In the genomic region with DNA sequence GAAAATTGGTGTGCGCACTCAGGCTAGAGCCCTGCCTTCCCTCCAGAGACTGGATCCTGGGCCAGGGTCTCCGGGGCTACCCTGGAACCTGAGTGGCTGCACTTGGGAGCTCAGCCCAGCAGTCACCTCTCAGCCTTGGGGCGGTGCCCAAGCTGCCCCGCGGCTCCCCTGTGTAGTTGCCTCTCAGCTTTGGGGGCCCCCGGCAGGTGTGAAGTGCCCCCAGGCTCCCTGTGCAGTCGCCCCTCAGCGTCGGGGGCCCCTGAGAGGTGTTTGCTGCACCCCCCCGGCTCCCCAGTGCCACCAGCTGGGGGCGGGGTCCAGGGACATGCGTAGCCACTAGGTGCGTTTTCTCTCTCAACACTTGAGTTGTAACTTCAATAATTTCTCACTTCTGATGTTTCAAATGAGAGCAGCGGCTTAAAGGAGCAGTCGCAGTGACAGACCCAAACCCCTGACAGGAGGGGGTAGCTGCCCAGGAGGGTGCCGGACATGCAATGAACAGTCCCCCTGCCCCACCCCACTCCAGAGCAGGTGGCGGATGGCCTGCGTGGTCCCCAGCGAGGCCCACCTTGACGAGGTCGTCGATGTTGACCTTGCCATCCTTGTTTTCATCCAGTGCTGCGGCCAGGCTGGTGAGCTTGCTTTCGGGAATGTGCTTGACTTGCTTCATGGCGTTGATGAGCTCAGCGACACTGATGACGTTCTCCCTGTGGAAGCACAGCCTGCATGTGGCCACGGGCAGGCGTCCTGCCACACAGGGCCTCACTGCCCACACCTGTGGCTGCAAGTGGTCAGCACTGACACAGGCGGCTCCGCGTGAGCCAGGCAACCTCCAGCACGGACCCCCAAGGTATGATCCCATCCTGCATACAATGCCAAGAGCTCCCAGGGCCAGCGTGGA, we compare ENCODE assay signal across 17 cellular contexts. TPM values are rescaled to one million over a fixed set of nuclear protein-coding genes. Genes with fewer than 3 reads are reported as not detected.
A peak's percentile ranks its signal among the peaks of the same experiment; 100 is the strongest.
DNase-seq lines count a peak whose midpoint lies in the region; ATAC-seq, FAIRE-seq and TF ChIP-seq lines count a peak whose summit lies in the region.
"Had no signal": no experiment of that assay in that cellular context is flagged by ENCODE, and none has a peak within 500 bp of the region (broad histone marks: within the 10 kb centered on the region; RNA-seq: fewer than 3 reads in every experiment).

No MANE protein-coding gene starts in this region.

- no peak overlapping the region for H4K91ac ChIP-seq in H1 (replicated peaks; ENCODE audit: insufficient read length, low read length)

- H3K27me3 ChIP-seq in BLaER1, result no peaks in the 10 kb centered on the region
- H3K27me3 ChIP-seq in H1 (replicated peaks in 1 of 4; ENCODE audit: control insufficient read depth in 3 of 4, extremely low read depth in 1 of 4, insufficient read depth in 3 of 4, low read length in 3 of 4), result no peaks in the 10 kb centered on the region
- H3K27me3 ChIP-seq in small intestine (ENCODE audit: control insufficient read depth in 2 of 2, insufficient read depth in 2 of 2, low read length in 2 of 2), result no peaks in the 10 kb centered on the region

- H3K9ac ChIP-seq in BLaER1 (peak overlapping the region; percentile 2; the same call in 1 of the 2 replicates), H1 (replicated peaks in 1 of 4; ENCODE audit: extremely low read depth in 1 of 4, low read depth in 3 of 4, low read length in 3 of 4) (no peak overlapping the region)

- H3K36me3 Mint-ChIP-seq in osteocyte (ENCODE audit: unreplicated experiment), result peaks cover 39% of the 10 kb centered on the region
- peaks cover 27% of the 10 kb centered on the region for H3K36me3 Mint-ChIP-seq in chondrocyte (ENCODE audit: low read depth)

- H2BK15ac ChIP-seq in H1 (ENCODE audit: low read length), result no peak overlapping the region

- ATAC-seq in GM18498 (IDR thresholded peaks at IDR 0.05; ENCODE audit: unreplicated experiment), result no peak
- ATAC-seq: GM12878, HCT116 had no signal

- H3K9me3 ChIP-seq in BLaER1, result no peaks in the 10 kb centered on the region
- H3K9me3 ChIP-seq in H1 (ENCODE audit: insufficient read depth in 2 of 2, low read depth in 1 of 2, low read length in 1 of 2), result no peaks in the 10 kb centered on the region
- no peaks in the 10 kb centered on the region for H3K9me3 ChIP-seq in small intestine (ENCODE audit: control insufficient read depth, low read depth)

- WGBS in H1 (ENCODE audit: extremely low coverage in 1 of 2, insufficient coverage in 1 of 2, insufficient read length in 1 of 2, insufficient replicate concordance in 2 of 2, low coverage in 1 of 2, low lambda C conversion rate in 2 of 2, missing lambda C conversion rate in 1 of 2), 2 experiments, result 93% methylated on average over 25 of the region's 34 CpGs; no CpG with 5 or more reads in 1 of the 2 experiments
- 94 to 96% (median 94%) methylated on average over 32 to 34 of the region's 34 CpGs for WGBS in small intestine, 3 donors

- FAIRE-seq in HTR-8/SVneo (lab: Jason Lieb, UNC), result peak; percentile 48
- FAIRE-seq in H1 (lab: Jason Lieb, UNC), result no peak
- FAIRE-seq in small intestine (lab: Jason Lieb, UNC), result no peak
- FAIRE-seq: GM12878, GM19239 had no signal

- H4K8ac ChIP-seq in H1 (ENCODE audit: extremely low read depth, insufficient read depth, low read length), result peak overlapping the region; percentile 35; the same call in 1 of the 2 replicates

- POLR2A ChIA-PET in H1 (lab: Charles Lee; ENCODE audit: partially characterized antibody), result interaction anchor here (0.9 to 1.8 kb wide), 2 partner anchors 21 to 67 kb away, joined by 3 to 4 read pairs; no protein-coding TSS in a partner anchor

- H3K23me2 ChIP-seq in H1 (ENCODE audit: low read depth, low read length), result no peaks in the 10 kb centered on the region

- no peak overlapping the region for H2AK5ac ChIP-seq in H1 (ENCODE audit: low read depth, low read length)

- no peak overlapping the region for H3K27ac Mint-ChIP-seq in osteocyte (ENCODE audit: unreplicated experiment)
- no peak overlapping the region for H3K27ac Mint-ChIP-seq in chondrocyte (ENCODE audit: unreplicated experiment)
- H3K27ac Mint-ChIP-seq: CD4-positive, alpha-beta memory T cell had no signal

- TF ChIP-seq CTCF in H1 (IDR thresholded peaks at IDR 0.05; ENCODE audit: control extremely low read depth in 1 of 3, insufficient read depth in 1 of 3, low read depth in 1 of 3, low read length in 3 of 3) (no peak), osteocyte (IDR thresholded peaks at IDR 0.05) (no peak), chondrocyte (IDR thresholded peaks at IDR 0.05) (no peak)

- H4K20me1 ChIP-seq in BLaER1 (peaks cover 61% of the 10 kb centered on the region), H1 (replicated peaks in 1 of 2; ENCODE audit: control insufficient read depth in 1 of 2, insufficient read depth in 2 of 2, low read length in 2 of 2) (peaks cover 0 to 13% of the 10 kb centered on the region in 2 experiments)

- H3K14ac ChIP-seq in H1 (ENCODE audit: insufficient read length), result no peak overlapping the region

- H3K79me1 ChIP-seq in H1 (ENCODE audit: low read depth, low read length), result no peaks in the 10 kb centered on the region

- H3K18ac ChIP-seq in H1 (ENCODE audit: extremely low read depth, low read length), result no peak overlapping the region

- H3K4me2 ChIP-seq in BLaER1 (peak overlapping the region; percentile 81), H1 (ENCODE audit: insufficient read depth in 1 of 2, low read depth in 2 of 2, low read length in 2 of 2) (no peak overlapping the region)

- H3K4ac ChIP-seq in H1 (replicated peaks; ENCODE audit: insufficient read length, low read depth, low read length), result no peak overlapping the region

- no peak overlapping the region for H2BK5ac ChIP-seq in H1 (ENCODE audit: low read depth, low read length)

- no peak for TF ChIP-seq RAD21 in H1 (IDR thresholded peaks at IDR 0.05 in 1 of 2, conservative IDR thresholded peaks at IDR 0.05 in 1 of 2; ENCODE audit: low read depth in 2 of 2, low read length in 2 of 2)

- H3K4me1 Mint-ChIP-seq in osteocyte (ENCODE audit: unreplicated experiment) (no peaks in the 10 kb centered on the region), chondrocyte (ENCODE audit: low read depth) (no peaks in the 10 kb centered on the region)

- CTCF ChIA-PET in H1 (lab: Charles Lee; ENCODE audit: partially characterized antibody), result interaction anchor here (0.6 to 71.2 kb wide), 19 partner anchors 9 to 122 kb away, joined by 3 to 2507 read pairs (median 3); no protein-coding TSS in a partner anchor

- no peak overlapping the region for H3K23ac ChIP-seq in H1 (ENCODE audit: insufficient read length)

- no peak overlapping the region for H2BK12ac ChIP-seq in H1 (ENCODE audit: low read depth, low read length)

- no peak overlapping the region for H3K56ac ChIP-seq in H1 (replicated peaks; ENCODE audit: insufficient read length, low read depth, low read length)

- no peaks in the 10 kb centered on the region for H3K9me3 Mint-ChIP-seq in osteocyte (ENCODE audit: unreplicated experiment)
- no peaks in the 10 kb centered on the region for H3K9me3 Mint-ChIP-seq in chondrocyte (ENCODE audit: low read depth)
- H3K9me3 Mint-ChIP-seq: CD4-positive, alpha-beta memory T cell had no signal

- H3K4me1 ChIP-seq in BLaER1 (peaks cover 38% of the 10 kb centered on the region), H1 (replicated peaks in 1 of 4; ENCODE audit: control insufficient read depth in 3 of 4, insufficient read depth in 4 of 4, low read length in 3 of 4) (no peaks in the 10 kb centered on the region), small intestine (ENCODE audit: control insufficient read depth in 2 of 2, insufficient read depth in 1 of 2, low read depth in 1 of 2, low read length in 1 of 2) (no peaks in the 10 kb centered on the region)

- no peak overlapping the region for H2AFZ ChIP-seq in H1 (ENCODE audit: low read length)

- no peak overlapping the region for H2BK120ac ChIP-seq in H1 (replicated peaks; ENCODE audit: low read depth, low read length)

- H3K36me3 ChIP-seq in BLaER1, result peaks cover 86% of the 10 kb centered on the region
- H3K36me3 ChIP-seq in H1 (ENCODE audit: control insufficient read depth in 2 of 4, insufficient read depth in 4 of 4, low read length in 3 of 4), result peaks cover 0 to 16% (median 10%) of the 10 kb centered on the region in 4 experiments; a peak in 7 of 8 replicates
- peaks cover 22 to 24% of the 10 kb centered on the region in 2 donors for H3K36me3 ChIP-seq in small intestine (ENCODE audit: control insufficient read depth in 2 of 2, insufficient read depth in 2 of 2, low read length in 2 of 2)

- DNase-seq in HTR-8/SVneo (ENCODE audit: insufficient read length, low spot score) (no peak), H1 (ENCODE audit: low read depth in 1 of 2, low spot score in 2 of 2) (no peak), osteocyte (ENCODE audit: extremely low spot score, unreplicated experiment) (peak; percentile 83), small intestine (no peak), chondrocyte (ENCODE audit: low spot score) (no peak)
- DNase-seq: ACHN; CD4-positive, alpha-beta memory T cell; DMS79; IMR-90; KG1 had no signal

- H4K5ac ChIP-seq in H1 (ENCODE audit: insufficient read length, low read depth, low read length), result no peak overlapping the region

- H3K27ac ChIP-seq in BLaER1 (peak overlapping the region; percentile 34; the same call in 1 of the 2 replicates), H1 (ENCODE audit: low read depth, low read length) (no peak overlapping the region), small intestine (ENCODE audit: low read depth in 1 of 2, low read length in 1 of 2) (no peak overlapping the region)
- H3K27ac ChIP-seq: C4-2B, HL-60 had no signal

- TF ChIP-seq EP300 in H1 (IDR thresholded peaks at IDR 0.05; ENCODE audit: borderline replicate concordance in 1 of 2, low read depth in 2 of 2, low read length in 2 of 2), result no peak

- no peaks in the 10 kb centered on the region for H3K79me2 ChIP-seq in H1 (ENCODE audit: control insufficient read depth in 1 of 2, insufficient read depth in 2 of 2, low read length in 2 of 2)

- no peak overlapping the region for H2BK20ac ChIP-seq in H1 (ENCODE audit: low read length)

- H3K4me3 Mint-ChIP-seq in osteocyte (ENCODE audit: unreplicated experiment) (no peak overlapping the region), chondrocyte (ENCODE audit: unreplicated experiment) (no peak overlapping the region)
- H3K4me3 Mint-ChIP-seq: CD4-positive, alpha-beta memory T cell had no signal

- no peak overlapping the region for H3K4me3 ChIP-seq in BLaER1
- no peak overlapping the region for H3K4me3 ChIP-seq in H1 (ENCODE audit: extremely low read depth in 1 of 4, insufficient read depth in 2 of 4, low read depth in 3 of 4, low read length in 4 of 4)
- no peak overlapping the region for H3K4me3 ChIP-seq in small intestine (ENCODE audit: low read depth in 1 of 2, low read length in 2 of 2)
- H3K4me3 ChIP-seq: GM12878 had no signal

- no peaks in the 10 kb centered on the region for H3K27me3 Mint-ChIP-seq in osteocyte (ENCODE audit: unreplicated experiment)
- H3K27me3 Mint-ChIP-seq in chondrocyte (ENCODE audit: low read depth), result no peaks in the 10 kb centered on the region
- H3K27me3 Mint-ChIP-seq: CD4-positive, alpha-beta memory T cell had no signal

- TF ChIP-seq POLR2A in H1 (IDR thresholded peaks at IDR 0.05; ENCODE audit: control extremely low read depth in 1 of 2, low read depth in 2 of 2, low read length in 2 of 2), result no peak

RNA-seq across cellular contexts. Expression of gene FGFR3, which starts 22.3 kb away (rescaled TPM):
- total RNA-seq in H1 (2021; fragmentation: NEBNext Ultra II Directional; extraction: Animal tissue kit (Norgen Biotek cat#: 25700)), result 19.5 TPM in 2 replicates
- polyA plus RNA-seq in H1 (2011; rRNA removed) (9.0 and 18.6 TPM in 2 replicates), small intestine (10 to 100 TPM; 13.8 to 35.8 (median 35.7) TPM)
- polyA plus RNA-seq in H1 (2011; cell fraction: cytosol; rRNA removed), result 23.3 TPM
- 124 TPM for polyA plus RNA-seq in H1 (2011; cell fraction: nucleus; rRNA removed)
- polyA plus RNA-seq in H1 (2012, experiment 1 of 2), result 17.5 to 23.1 TPM (median 20.3 TPM) in 4 replicates
- 15.8 TPM for polyA plus RNA-seq in H1 (2012, experiment 2 of 2)
- polyA plus RNA-seq in H1 (2013, experiment 1 of 2), result 8.6 TPM
- 8.2 TPM for polyA plus RNA-seq in H1 (2013, experiment 2 of 2)
- 4.2 and 7.4 TPM in 2 replicates for polyA minus RNA-seq in H1 (2011; rRNA and poly(A)+ RNA removed)
- 22.6 TPM for polyA minus RNA-seq in H1 (2011; cell fraction: cytosol; rRNA and poly(A)+ RNA removed)
- 34.9 TPM for polyA minus RNA-seq in H1 (2011; cell fraction: nucleus; rRNA and poly(A)+ RNA removed)
- total RNA-seq in osteocyte (6.4 and 6.9 TPM in 2 replicates), chondrocyte (1.3 to 4.3 TPM (median 3.4 TPM) in 3 replicates)
- polyA plus RNA-seq: CD4-positive, alpha-beta memory T cell had no signal

RNA-seq across cellular contexts. Expression of gene LETM1, which starts 40.6 kb away (rescaled TPM):
- total RNA-seq in H1 (2021; fragmentation: NEBNext Ultra II Directional; extraction: Animal tissue kit (Norgen Biotek cat#: 25700)), result 50.1 and 53.1 TPM in 2 replicates
- polyA plus RNA-seq in H1 (2011; rRNA removed) (19.8 and 30.6 TPM in 2 replicates), small intestine (10 to 100 TPM; 19.7 to 28.5 (median 21.3) TPM)
- 22.0 TPM for polyA plus RNA-seq in H1 (2011; cell fraction: cytosol; rRNA removed)
- 59.2 TPM for polyA plus RNA-seq in H1 (2011; cell fraction: nucleus; rRNA removed)
- polyA plus RNA-seq in H1 (2012, experiment 1 of 2), result 30.2 to 39.2 TPM (median 33.8 TPM) in 4 replicates
- polyA plus RNA-seq in H1 (2012, experiment 2 of 2), result 21.8 TPM
- polyA plus RNA-seq in H1 (2013, experiment 1 of 2), result 21.7 TPM
- 21.1 TPM for polyA plus RNA-seq in H1 (2013, experiment 2 of 2)
- polyA minus RNA-seq in H1 (2011; rRNA and poly(A)+ RNA removed), result 39.5 and 52.7 TPM in 2 replicates
- 40.8 TPM for polyA minus RNA-seq in H1 (2011; cell fraction: cytosol; rRNA and poly(A)+ RNA removed)
- 37.0 TPM for polyA minus RNA-seq in H1 (2011; cell fraction: nucleus; rRNA and poly(A)+ RNA removed)
- total RNA-seq in osteocyte (48.2 and 49.9 TPM in 2 replicates), chondrocyte (39.6 to 45.2 TPM (median 41.3 TPM) in 3 replicates)

RNA-seq across cellular contexts. Expression of gene NSD2, which starts 55.8 kb away (rescaled TPM):
- 129 TPM in 2 replicates for total RNA-seq in H1 (2021; fragmentation: NEBNext Ultra II Directional; extraction: Animal tissue kit (Norgen Biotek cat#: 25700))
- polyA plus RNA-seq in H1 (2011; rRNA removed), result 26.7 and 40.3 TPM in 2 replicates
- 36.6 TPM for polyA plus RNA-seq in H1 (2011; cell fraction: cytosol; rRNA removed)
- 84.1 TPM for polyA plus RNA-seq in H1 (2011; cell fraction: nucleus; rRNA removed)
- 66.4 to 82.6 TPM (median 77.2 TPM) in 4 replicates for polyA plus RNA-seq in H1 (2012, experiment 1 of 2)
- polyA plus RNA-seq in H1 (2012, experiment 2 of 2), result 11.1 TPM
- 41.1 TPM for polyA plus RNA-seq in H1 (2013, experiment 1 of 2)
- 39.6 TPM for polyA plus RNA-seq in H1 (2013, experiment 2 of 2)
- polyA minus RNA-seq in H1 (2011; rRNA and poly(A)+ RNA removed), result 79.1 and 96.2 TPM in 2 replicates
- polyA minus RNA-seq in H1 (2011; cell fraction: cytosol; rRNA and poly(A)+ RNA removed), result 53.7 TPM
- 117 TPM for polyA minus RNA-seq in H1 (2011; cell fraction: nucleus; rRNA and poly(A)+ RNA removed)
- total RNA-seq in osteocyte, result 63.4 and 66.4 TPM in 2 replicates
- 10 to 100 TPM in 2 of 3 donors, 1 to 10 TPM in 1; 8.4 to 34.3 (median 10.7) TPM for polyA plus RNA-seq in small intestine
- total RNA-seq in chondrocyte, result 46.9 to 56.5 TPM (median 53.5 TPM) in 3 replicates
